8 cellular contexts compared by ENCODE assay signal in the genomic region with DNA sequence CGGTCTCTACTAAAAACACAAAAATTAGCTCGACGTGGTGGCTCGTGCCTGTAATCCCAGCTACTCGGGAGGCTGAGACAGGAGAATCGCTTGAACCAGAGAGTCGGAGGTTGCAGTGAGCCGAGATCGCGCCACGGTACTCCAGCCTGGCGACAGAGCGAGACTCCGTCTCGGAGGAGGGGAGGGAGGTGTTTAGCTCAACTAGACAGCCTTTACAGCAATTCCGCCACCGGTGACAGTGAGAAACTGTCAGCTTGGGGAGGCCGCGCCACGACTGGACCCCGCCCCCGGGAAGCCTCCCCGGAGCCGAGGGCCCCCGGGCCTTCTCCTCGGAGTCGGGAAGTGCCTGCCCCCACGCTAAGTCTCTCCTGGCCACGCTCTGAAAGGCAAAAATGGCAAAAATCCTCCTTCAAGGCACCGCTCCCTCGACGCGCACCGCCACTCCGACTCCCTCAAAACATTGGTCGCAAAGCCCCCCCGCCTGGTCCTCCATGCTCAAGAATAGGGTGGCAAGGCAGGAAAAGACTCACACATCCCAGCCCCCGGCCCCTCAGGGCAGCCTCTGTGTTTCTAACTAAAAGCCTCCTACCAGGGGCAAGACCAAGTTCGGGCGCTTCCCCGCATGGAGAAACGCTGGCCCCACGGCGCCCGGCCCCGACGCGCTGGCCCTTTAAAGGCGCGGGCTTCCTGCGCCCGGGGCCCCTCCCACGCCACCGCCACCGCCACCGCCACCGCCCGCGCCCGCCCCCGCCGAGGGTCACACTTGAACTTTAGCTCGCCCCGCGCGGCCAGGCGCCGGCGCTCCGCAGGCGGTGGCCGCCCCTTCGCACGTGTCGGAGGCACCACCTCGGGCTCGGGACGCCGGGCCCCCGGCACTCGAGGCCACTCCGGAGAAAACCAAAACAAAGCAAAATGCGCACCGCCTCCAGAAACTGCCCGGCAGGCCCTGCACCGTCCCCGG. TPM values are rescaled to one million over a fixed set of nuclear protein-coding genes. Genes with fewer than 3 reads are reported as not detected.
DNase-seq lines count a peak whose midpoint lies in the region; ATAC-seq and TF ChIP-seq lines count a peak whose summit lies in the region.

No MANE protein-coding gene starts in this region.

- H3K36me3 ChIP-seq in HAP-1 (replicated peaks): 0 out of 2 replicates have a peak, but pooled peaks cover 3% of the 10 kb centered on the region
- no peaks in the 10 kb centered on the region for H3K36me3 ChIP-seq in NT2/D1 (ENCODE audit: insufficient read depth, insufficient read length, low read length)
- no peaks in the 10 kb centered on the region for H3K36me3 ChIP-seq in neural cell (ENCODE audit: insufficient read depth, low read length)
- H3K36me3 ChIP-seq in stomach smooth muscle (ENCODE audit: control insufficient read depth in 2 of 2, insufficient read depth in 2 of 2, low read length in 2 of 2): no peaks in the 10 kb centered on the region

- H3K27me3 ChIP-seq in HAP-1 (ENCODE audit: low read depth): no peaks in the 10 kb centered on the region
- peaks cover 7% of the 10 kb centered on the region for H3K27me3 ChIP-seq in NT2/D1 (ENCODE audit: insufficient read depth, insufficient read length)
- peaks cover 58% of the 10 kb centered on the region for H3K27me3 ChIP-seq in neural cell (ENCODE audit: insufficient read depth, low read depth, low read length)
- no peaks in the 10 kb centered on the region for H3K27me3 ChIP-seq in stomach smooth muscle (ENCODE audit: control insufficient read depth in 1 of 2, insufficient read depth in 2 of 2, low read length in 2 of 2)

- H3K4me2 ChIP-seq in neural cell (ENCODE audit: low read length): no peak overlapping the region

- H3K4me3 ChIP-seq in HAP-1 (peak overlapping the region; percentile 70), NT2/D1 (ENCODE audit: insufficient read length, low read depth) (peak overlapping the region; percentile 75), fibroblast of pulmonary artery (replicated peaks; ENCODE audit: low read depth, low read length) (peak overlapping the region; percentile 91), neural cell (ENCODE audit: low read length) (peak overlapping the region; percentile 78), stomach smooth muscle (ENCODE audit: low read length in 2 of 2) (peak overlapping the region; percentile 91 to 95)

- in situ Hi-C loops in HAP-1 (cut with MboI; ENCODE audit: low sequenced_read_pairs): no loop called here

- H3K9ac ChIP-seq in NT2/D1 (ENCODE audit: insufficient read length, low read depth) (peak overlapping the region; percentile 86), neural cell (ENCODE audit: low read length) (no peak overlapping the region), stomach smooth muscle (ENCODE audit: low read length in 2 of 2) (peak overlapping the region; percentile 80 to 82)

- H3K79me2 ChIP-seq in neural cell (replicated peaks; ENCODE audit: insufficient read depth, low read length): no peaks in the 10 kb centered on the region

- H3K4me1 ChIP-seq in HAP-1 (peaks cover 16% of the 10 kb centered on the region), NT2/D1 (ENCODE audit: insufficient read depth, insufficient read length) (peaks cover 2% of the 10 kb centered on the region), stomach smooth muscle (ENCODE audit: control insufficient read depth, insufficient read depth, low read length) (peaks cover 34% of the 10 kb centered on the region)

- H3K9me2 ChIP-seq in neural cell (ENCODE audit: insufficient read depth, low read length): no peaks in the 10 kb centered on the region

- no peaks in the 10 kb centered on the region for H3F3A ChIP-seq in neural cell (ENCODE audit: insufficient read depth, low read length, poor library complexity, severe bottlenecking)

- DNase-seq in DMS53 (lab: John Stamatoyannopoulos, UW): peak; percentile 58
- DNase-seq in HAP-1 (ENCODE audit: low spot score in 2 of 2): peak in 1 of 2 experiments; percentile 77
- no peak for DNase-seq in NT2/D1 (ENCODE audit: low read depth, low spot score)
- DNase-seq in activated T-helper 1 cell treated with anti-CD3 and anti-CD28 coated beads, Interleukin-2, amount 50 U/mL, for 16 hours (ENCODE audit: low read depth in 1 of 2, low spot score in 1 of 2): peak; percentile 38 to 62
- DNase-seq in fibroblast of pulmonary artery (ENCODE audit: low read depth): peak; percentile 55

- no peaks in the 10 kb centered on the region for H4K20me1 ChIP-seq in neural cell (ENCODE audit: insufficient read depth)

- no peak for TF ChIP-seq RAD21 in neural cell (conservative IDR thresholded peaks at IDR 0.05)

- TF ChIP-seq CTCF in fibroblast of pulmonary artery (IDR thresholded peaks at IDR 0.05; ENCODE audit: low read length, missing control alignments): no peak
- no peak for TF ChIP-seq CTCF in neural cell (IDR thresholded peaks at IDR 0.05; ENCODE audit: poor library complexity, severe bottlenecking)

- H3K27ac ChIP-seq in neural cell (ENCODE audit: low read length) (no peak overlapping the region), stomach smooth muscle (ENCODE audit: low read length) (peak overlapping the region; percentile 86)

- no peaks in the 10 kb centered on the region for H3K9me3 ChIP-seq in HAP-1
- H3K9me3 ChIP-seq in NT2/D1 (ENCODE audit: insufficient read depth, low read length): no peaks in the 10 kb centered on the region
- no peaks in the 10 kb centered on the region for H3K9me3 ChIP-seq in neural cell (ENCODE audit: low read length)
- H3K9me3 ChIP-seq in stomach smooth muscle (ENCODE audit: control insufficient read depth in 2 of 2, low read length in 2 of 2): no peaks in the 10 kb centered on the region

- no peak overlapping the region for H2AFZ ChIP-seq in neural cell (ENCODE audit: low read depth, low read length)

- no peak for TF ChIP-seq EP300 in neural cell (conservative IDR thresholded peaks at IDR 0.05; ENCODE audit: poor library complexity, severe bottlenecking)

- ATAC-seq in HG03442 (IDR thresholded peaks at IDR 0.05; ENCODE audit: unreplicated experiment): no peak

TF ChIP-seq in neural cell, 6 proteins besides CTCF, POLR2A, EP300 and RAD21:
- TF ChIP-seq EZH2 (IDR thresholded peaks at IDR 0.05; ENCODE audit: borderline replicate concordance, insufficient read depth, low read length, poor library complexity, severe bottlenecking) (peak; percentile 45), TAF1 (IDR thresholded peaks at IDR 0.05; ENCODE audit: low read depth) (no peak)

RNA-seq across cellular contexts. Expression of gene FOXO1, which starts 2.1 kb away (rescaled TPM):
- polyA plus RNA-seq in neural cell: 0.42 and 1.2 TPM in 2 replicates
- polyA minus RNA-seq in neural cell: 1.5 and 1.9 TPM in 2 replicates
